In the genomic region with DNA sequence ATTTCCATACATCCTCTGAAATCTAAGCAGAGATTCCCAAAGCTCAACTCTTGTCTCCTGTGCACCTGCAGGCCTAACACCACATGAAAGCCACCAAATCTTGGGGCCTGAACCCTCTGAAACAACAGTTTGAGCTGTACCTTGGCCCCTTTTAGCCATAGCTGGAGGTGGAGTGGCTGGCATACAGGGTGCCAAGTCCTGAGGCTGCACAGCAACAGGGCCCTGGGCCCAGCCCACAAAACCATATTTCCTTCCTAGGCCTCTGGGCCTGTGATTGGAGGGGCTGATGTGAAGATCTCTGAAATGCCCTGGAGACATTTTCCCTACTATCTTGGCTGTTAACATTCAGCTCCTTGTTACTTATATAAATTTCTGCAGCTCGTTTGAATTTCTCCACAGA, we compare ENCODE assay signal across 16 cellular contexts. TPM values are rescaled to one million over a fixed set of nuclear protein-coding genes. Genes with fewer than 3 reads are reported as not detected.
A peak's percentile ranks its signal among the peaks of the same experiment; 100 is the strongest.
DNase-seq lines count a peak whose midpoint lies in the region; ATAC-seq and TF ChIP-seq lines count a peak whose summit lies in the region.
"Had no signal": no experiment of that assay in that cellular context is flagged by ENCODE, and none has a peak within 500 bp of the region (broad histone marks: within the 10 kb centered on the region; RNA-seq: fewer than 3 reads in every experiment).

No MANE protein-coding gene starts in this region.

- intact Hi-C loops in CD4-positive, alpha-beta memory T cell (cut with micrococcal nuclease) = no loop called here

- no peak overlapping the region for H3K27ac ChIP-seq in CD4-positive, alpha-beta memory T cell (ENCODE audit: low read depth, low read length)
- H3K27ac ChIP-seq in neutrophil = peak overlapping the region; percentile 45
- H3K27ac ChIP-seq in substantia nigra (ENCODE audit: low read depth, low read length, poor library complexity, severe bottlenecking) = no peak overlapping the region

- no peak for ATAC-seq in T-cell (replicated peaks in 1 of 4)
- ATAC-seq in effector memory CD8-positive, alpha-beta T cell (replicated peaks) = peak; percentile 27
- ATAC-seq: HCT116 had no signal

- in situ Hi-C loops in KBM-7 (cut with MboI; ENCODE audit: low pct_unique_long_range_greater_than_20kb, low sequenced_read_pairs) = no loop called here

- CTCF ChIA-PET in CD4-positive, alpha-beta memory T cell (lab: Charles Lee; ENCODE audit: partially characterized antibody) = interaction anchor here (1.7 kb wide), 1 partner anchor 80 kb away, joined by 5 read pairs; a partner anchor contains a TSS
- CTCF ChIA-PET in T-cell (lab: Charles Lee) = no interaction called here

- no peak for TF ChIP-seq CTCF in neutrophil (IDR thresholded peaks at IDR 0.05)

- H3K9me3 Mint-ChIP-seq in CD4-positive, alpha-beta memory T cell = peaks cover 0 to 5% (median under 1%) of the 10 kb centered on the region in 8 donors
- peaks cover 6 to 8% (median 7%) of the 10 kb centered on the region in 3 donors for H3K9me3 Mint-ChIP-seq in T-cell
- no peaks in the 10 kb centered on the region for H3K9me3 Mint-ChIP-seq in effector memory CD8-positive, alpha-beta T cell

- H3K36me3 Mint-ChIP-seq in CD4-positive, alpha-beta memory T cell = peaks cover 40 to 43% of the 10 kb centered on the region in 2 donors
- H3K36me3 Mint-ChIP-seq in T-cell = peaks cover 48% of the 10 kb centered on the region
- peaks cover 7% of the 10 kb centered on the region for H3K36me3 Mint-ChIP-seq in effector memory CD8-positive, alpha-beta T cell (ENCODE audit: insufficient read depth)

- no peaks in the 10 kb centered on the region for H3K27me3 Mint-ChIP-seq in CD4-positive, alpha-beta memory T cell
- no peaks in the 10 kb centered on the region for H3K27me3 Mint-ChIP-seq in T-cell
- H3K27me3 Mint-ChIP-seq in effector memory CD8-positive, alpha-beta T cell = no peaks in the 10 kb centered on the region

- no peaks in the 10 kb centered on the region for H3K9me3 ChIP-seq in CD4-positive, alpha-beta memory T cell (ENCODE audit: control insufficient read depth in 1 of 2, low read length in 2 of 2)
- H3K9me3 ChIP-seq in neutrophil = no peaks in the 10 kb centered on the region

- H3K4me1 Mint-ChIP-seq in CD4-positive, alpha-beta memory T cell = peaks cover 44 to 88% (median 65%) of the 10 kb centered on the region in 4 donors
- peaks cover 55 to 77% (median 65%) of the 10 kb centered on the region in 3 donors for H3K4me1 Mint-ChIP-seq in T-cell
- peaks cover 39 to 82% of the 10 kb centered on the region in 2 donors for H3K4me1 Mint-ChIP-seq in effector memory CD8-positive, alpha-beta T cell (ENCODE audit: low read depth in 2 of 2)

- H3K27me3 ChIP-seq in CD4-positive, alpha-beta memory T cell (ENCODE audit: insufficient read depth, low read length) = no peaks in the 10 kb centered on the region
- no peaks in the 10 kb centered on the region for H3K27me3 ChIP-seq in neutrophil

- POLR2A ChIA-PET in CD4-positive, alpha-beta memory T cell (lab: Charles Lee; ENCODE audit: partially characterized antibody) = interaction anchor here (0.6 kb wide), 1 partner anchor 13 kb away, joined by 3 read pairs; no protein-coding TSS in a partner anchor
- POLR2A ChIA-PET in T-cell (lab: Charles Lee) = interaction anchor here in 1 of 2 donors (0.7 kb wide), 1 partner anchor 755 kb away, joined by 4 read pairs; no protein-coding TSS in a partner anchor

- DNase-seq in CD4-positive, alpha-beta memory T cell = no peak
- DNase-seq in T-cell (no peak), substantia nigra (lab: John Stamatoyannopoulos, UW) (no peak), HT-29 (ENCODE audit: low spot score) (no peak), KBM-7 (no peak), NCI-H2227 (lab: John Stamatoyannopoulos, UW; ENCODE audit: unreplicated experiment) (no peak)
- DNase-seq in effector memory CD8-positive, alpha-beta T cell = no peak
- DNase-seq: ACHN, AML-193, Caco-2, GDM1, GOT3, H7, HFFc6 had no signal

- no peak overlapping the region for H3K4me3 ChIP-seq in CD4-positive, alpha-beta memory T cell (ENCODE audit: low read length in 2 of 2)
- no peak overlapping the region for H3K4me3 ChIP-seq in neutrophil (ENCODE audit: low read depth in 1 of 2, low read length in 1 of 2)

- H3K4me3 Mint-ChIP-seq in CD4-positive, alpha-beta memory T cell = peak overlapping the region in 1 of 8 donors; percentile 59
- H3K4me3 Mint-ChIP-seq in T-cell = no peak overlapping the region
- H3K4me3 Mint-ChIP-seq in effector memory CD8-positive, alpha-beta T cell = peak overlapping the region; percentile 37 to 49
- H3K4me3 Mint-ChIP-seq: HFFc6 had no signal

- peaks cover 16% of the 10 kb centered on the region for H3K4me1 ChIP-seq in CD4-positive, alpha-beta memory T cell (ENCODE audit: insufficient read depth, low read length)
- no peaks in the 10 kb centered on the region for H3K4me1 ChIP-seq in neutrophil (ENCODE audit: control insufficient read depth in 1 of 2, insufficient read depth in 1 of 2, low read depth in 1 of 2, low read length in 1 of 2)
- H3K4me1 ChIP-seq: Caco-2 had no signal

- H3K36me3 ChIP-seq in CD4-positive, alpha-beta memory T cell (ENCODE audit: insufficient read depth, low read length) = peaks cover 6% of the 10 kb centered on the region
- H3K36me3 ChIP-seq in neutrophil = peaks cover 26% of the 10 kb centered on the region

- peak overlapping the region in 5 of 7 donors; percentile 6 to 55 (median 25) for H3K27ac Mint-ChIP-seq in CD4-positive, alpha-beta memory T cell
- peak overlapping the region; percentile 19 to 20 for H3K27ac Mint-ChIP-seq in T-cell
- peak overlapping the region; percentile 16 to 73 for H3K27ac Mint-ChIP-seq in effector memory CD8-positive, alpha-beta T cell
- H3K27ac Mint-ChIP-seq: HFFc6 had no signal

RNA-seq across cellular contexts. Expression of a gene that starts 26.5 kb away (rescaled TPM):
- total RNA-seq in CD4-positive, alpha-beta memory T cell = 100 to 1,000 TPM; 222 to 223 TPM
- 100 to 1,000 TPM in 1 of 2 donors, 10 to 100 TPM in 1; 45.8 to 103 TPM for polyA plus RNA-seq in CD4-positive, alpha-beta memory T cell
- total RNA-seq in T-cell = 100 to 1,000 TPM; 168 to 303 (median 197) TPM
- total RNA-seq in HT-29 (2014; rRNA removed; shearing (Covaris generic)) = not detected in 2 replicates

Comparison
In these comparisons a context has a peak if more than half of its experiments do, and no peak if none do; other contexts are left out.
1. H3K4me3 Mint-ChIP-seq: peak in effector memory CD8-positive, alpha-beta T cell (2 of 2); none in T-cell (0 of 3).
2. RNA of a gene that starts 26.5 kb away (total RNA-seq): 222 to 223 TPM in CD4-positive, alpha-beta memory T cell and 168 to 303 TPM in T-cell; not detected in HT-29; every median in the first group is over 100 times any median in the second.
3. Peak in every context shown above with its lines, with median percentiles within 50 percentile points of each other: H3K27ac Mint-ChIP-seq.